Comparison of ENCODE assay signal across 8 cellular contexts in genomic region chr1:2230781-2231666, GRCh38. TPM values are rescaled to one million over a fixed set of nuclear protein-coding genes. Genes with fewer than 3 reads are reported as not detected.
DNase-seq lines count a peak whose midpoint lies in the region; ATAC-seq and TF ChIP-seq lines count a peak whose summit lies in the region.

No MANE protein-coding gene starts in this region.

- CTCF ChIA-PET in activated naive CD4-positive, alpha-beta T cell treated with anti-CD3 and anti-CD28 coated beads for 36 hours (lab: Charles Lee) = interaction anchor here (1.0 to 1.3 kb wide), 4 partner anchors 36 to 85 kb away, joined by 3 to 4 read pairs (median 3); partner anchors contain the start of gene FAAP20

- TF ChIP-seq POLR2A in heart left ventricle (IDR thresholded peaks at IDR 0.05) (no peak), prostate gland (IDR thresholded peaks at IDR 0.05) (no peak)

- peak overlapping the region; percentile 84 for H3K27ac Mint-ChIP-seq in activated naive CD4-positive, alpha-beta T cell treated with anti-CD3 and anti-CD28 coated beads for 36 hours

- H3K27me3 ChIP-seq in heart left ventricle (no peaks in the 10 kb centered on the region), prostate gland (replicated peaks; ENCODE audit: insufficient read depth) (no peaks in the 10 kb centered on the region)

- H3K4me3 ChIP-seq in heart left ventricle = peak overlapping the region; percentile 66 to 92 (median 75)
- peak overlapping the region; percentile 53 to 68 for H3K4me3 ChIP-seq in prostate gland

- no peaks in the 10 kb centered on the region for H3K9me3 Mint-ChIP-seq in activated naive CD4-positive, alpha-beta T cell treated with anti-CD3 and anti-CD28 coated beads for 36 hours

- no peaks in the 10 kb centered on the region for H3K27me3 Mint-ChIP-seq in activated naive CD4-positive, alpha-beta T cell treated with anti-CD3 and anti-CD28 coated beads for 36 hours (ENCODE audit: low read depth)

- H3K27ac ChIP-seq in heart left ventricle (peak overlapping the region; percentile 72 to 89 (median 84)), prostate gland (peak overlapping the region; percentile 93 to 95)

- peaks cover 25% of the 10 kb centered on the region for H3K36me3 Mint-ChIP-seq in activated naive CD4-positive, alpha-beta T cell treated with anti-CD3 and anti-CD28 coated beads for 36 hours (ENCODE audit: low read depth)

- intact Hi-C loops in Right ventricle myocardium superior (cut with DNase I) (loop anchor here (5.0 kb wide), 1 partner anchor 86 kb away; no protein-coding TSS in a partner anchor), left cardiac atrium (cut with DNase I) (loop anchor here (5.0 to 10.0 kb wide), 2 partner anchors 71 to 74 kb away; no protein-coding TSS in a partner anchor), heart left ventricle (cut with DNase I) (loop anchor here in 8 of 10 donors (2.0 to 10.0 kb wide), 8 partner anchors 34 to 84 kb away; no protein-coding TSS in a partner anchor), prostate gland (cut with DNase I) (loop anchor here (5.0 kb wide), 2 partner anchors 41 to 86 kb away; no protein-coding TSS in a partner anchor)
- intact Hi-C loops in activated naive CD4-positive, alpha-beta T cell treated with anti-CD3 and anti-CD28 coated beads for 36 hours (cut with micrococcal nuclease) = loop anchor here (1.0 to 2.0 kb wide), 3 partner anchors 26 to 316 kb away; partner anchors contain the start of genes MORN1 and RER1

- H3K4me1 ChIP-seq in heart left ventricle = peaks cover 16 to 81% (median 65%) of the 10 kb centered on the region in 12 donors
- peaks cover 43% of the 10 kb centered on the region for H3K4me1 ChIP-seq in prostate gland (replicated peaks)

- H3K4me3 Mint-ChIP-seq in activated naive CD4-positive, alpha-beta T cell treated with anti-CD3 and anti-CD28 coated beads for 36 hours = peak overlapping the region; percentile 98

- 12 to 18% (median 13%) methylated on average over 27 to 35 of the region's 35 CpGs for WGBS in heart left ventricle, 4 donors
- WGBS in prostate gland = 7% methylated on average over 35 of the region's 35 CpGs

- DNase-seq in Right ventricle myocardium superior = peak; percentile 55
- DNase-seq in left cardiac atrium = no peak
- peak; percentile 57 for DNase-seq in activated naive CD4-positive, alpha-beta T cell treated with anti-CD3 and anti-CD28 coated beads for 36 hours
- peak in 2 of 5 donors; percentile 31 to 38 for DNase-seq in heart left ventricle
- no peak for DNase-seq in prostate gland (ENCODE audit: low spot score)
- no peak for DNase-seq in NCI-H128 (lab: John Stamatoyannopoulos, UW; ENCODE audit: unreplicated experiment)

- H3K9me3 ChIP-seq in heart left ventricle (no peaks in the 10 kb centered on the region), prostate gland (no peaks in the 10 kb centered on the region)

- ATAC-seq in Right ventricle myocardium superior (ENCODE audit: poor library complexity) (no peak), left cardiac atrium (no peak), heart left ventricle (peak in 2 of 4 donors; percentile 3), HG03139 (IDR thresholded peaks at IDR 0.05; ENCODE audit: unreplicated experiment) (no peak), HG02798 (IDR thresholded peaks at IDR 0.05; ENCODE audit: poor library complexity, unreplicated experiment) (no peak)

- no peaks in the 10 kb centered on the region for H3K36me3 ChIP-seq in heart left ventricle
- H3K36me3 ChIP-seq in prostate gland = no peaks in the 10 kb centered on the region

- H3K4me1 Mint-ChIP-seq in activated naive CD4-positive, alpha-beta T cell treated with anti-CD3 and anti-CD28 coated beads for 36 hours (ENCODE audit: low read depth) = peaks cover 32% of the 10 kb centered on the region

- TF ChIP-seq CTCF in heart left ventricle (IDR thresholded peaks at IDR 0.05) (no peak), prostate gland (IDR thresholded peaks at IDR 0.05) (no peak)

RNA-seq across cellular contexts. Expression of gene SKI, which starts 2.9 kb away (rescaled TPM):
- total RNA-seq in Right ventricle myocardium superior = 35.1 TPM
- total RNA-seq in left cardiac atrium = 10 to 100 TPM; 47.1 to 66.9 TPM
- 10 to 100 TPM; 25.5 to 26.3 TPM for total RNA-seq in activated naive CD4-positive, alpha-beta T cell treated with anti-CD3 and anti-CD28 coated beads for 36 hours
- total RNA-seq in heart left ventricle = 10 to 100 TPM; 28.8 to 52.7 (median 41.3) TPM
- polyA plus RNA-seq in heart left ventricle = 10 to 100 TPM; 16.9 to 28.7 TPM
- total RNA-seq in prostate gland = 100 to 1,000 TPM in 1 of 2 donors, 10 to 100 TPM in 1; 46.2 to 114 TPM

RNA-seq across cellular contexts. Expression of gene FAAP20, which starts 36.5 kb away (rescaled TPM):
- 38.7 TPM for total RNA-seq in Right ventricle myocardium superior
- 10 to 100 TPM; 35.4 to 41.4 TPM for total RNA-seq in left cardiac atrium
- 10 to 100 TPM; 48.2 to 54.4 TPM for total RNA-seq in activated naive CD4-positive, alpha-beta T cell treated with anti-CD3 and anti-CD28 coated beads for 36 hours
- total RNA-seq in heart left ventricle = 10 to 100 TPM; 20.9 to 50.8 (median 34.8) TPM
- 10 to 100 TPM; 57.3 to 61.3 TPM for polyA plus RNA-seq in heart left ventricle
- 10 to 100 TPM; 55.9 to 70.4 TPM for total RNA-seq in prostate gland

Comparison
In these comparisons a context has a peak if more than half of its experiments do, and no peak if none do; other contexts are left out.
1. DNase-seq: peak in Right ventricle myocardium superior (single experiment) and activated naive CD4-positive, alpha-beta T cell treated with anti-CD3 and anti-CD28 coated beads for 36 hours (single experiment); none in left cardiac atrium (single experiment), prostate gland (single experiment) and NCI-H128 (single experiment).